In the genomic region with DNA sequence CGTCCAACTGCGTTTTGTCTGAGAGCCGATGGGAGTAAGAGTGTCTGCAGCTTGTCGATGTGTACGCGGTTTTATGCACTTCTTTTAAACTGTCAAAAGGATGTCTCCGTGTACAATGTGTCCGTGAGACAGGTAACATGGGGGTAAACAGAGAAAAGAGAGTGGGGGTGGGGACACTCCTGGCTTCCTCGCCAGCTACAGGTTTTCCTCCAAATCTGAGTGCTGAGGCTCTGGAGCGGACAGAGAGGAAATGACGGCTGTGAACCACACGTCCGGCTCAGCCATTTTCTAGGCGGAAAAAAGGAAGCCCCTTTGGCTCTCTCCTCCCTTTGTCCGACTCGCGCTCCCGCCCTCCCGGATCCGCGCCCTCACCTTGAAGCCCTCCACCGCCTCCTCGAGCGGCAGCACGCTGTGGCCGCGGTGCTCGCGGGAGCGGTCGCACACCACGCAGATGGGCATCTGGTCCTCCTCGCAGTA, we compare ENCODE assay signal across 8 cellular contexts. TPM values are rescaled to one million over a fixed set of nuclear protein-coding genes. Genes with fewer than 3 reads are reported as not detected.
DNase-seq lines count a peak whose midpoint lies in the region; ATAC-seq and TF ChIP-seq lines count a peak whose summit lies in the region.

No MANE protein-coding gene starts in this region.

- H3K27ac ChIP-seq in BLaER1 (peak overlapping the region; percentile 99), OCI-LY3 (ENCODE audit: low read length) (peak overlapping the region; percentile 76), cardiac muscle cell (peak overlapping the region; percentile 86), parathyroid adenoma (peak overlapping the region; percentile 96)

- no peaks in the 10 kb centered on the region for H3K9me3 Mint-ChIP-seq in activated naive CD4-positive, alpha-beta T cell treated with anti-CD3 and anti-CD28 coated beads, Interleukin-2, amount 50 U/mL, for 24 hours

- no peak for TF ChIP-seq CTCF in OCI-LY3 (IDR thresholded peaks at IDR 0.05; ENCODE audit: low read depth, low read length)
- TF ChIP-seq CTCF in cardiac muscle cell (IDR thresholded peaks at IDR 0.05; ENCODE audit: low read depth, low read length): no peak
- no peak for TF ChIP-seq CTCF in parathyroid adenoma (IDR thresholded peaks at IDR 0.05)

- ATAC-seq in GM19025 (IDR thresholded peaks at IDR 0.05; ENCODE audit: low read depth, unreplicated experiment) (peak; percentile 18), HG03108 (IDR thresholded peaks at IDR 0.05; ENCODE audit: unreplicated experiment) (peak; percentile 27), HG03280 (IDR thresholded peaks at IDR 0.05; ENCODE audit: unreplicated experiment) (no peak)

- H3K4me1 Mint-ChIP-seq in activated naive CD4-positive, alpha-beta T cell treated with anti-CD3 and anti-CD28 coated beads, Interleukin-2, amount 50 U/mL, for 24 hours: peaks cover 46% of the 10 kb centered on the region

- H2AFZ ChIP-seq in OCI-LY3 (ENCODE audit: low read depth, low read length) (no peak overlapping the region), parathyroid adenoma (peak overlapping the region; percentile 99)

- H4K20me1 ChIP-seq in BLaER1 (peaks cover 45% of the 10 kb centered on the region), OCI-LY3 (ENCODE audit: insufficient read depth, low read length) (peaks cover 12% of the 10 kb centered on the region)

- H3K27me3 ChIP-seq in BLaER1 (no peaks in the 10 kb centered on the region), OCI-LY3 (ENCODE audit: low read depth, low read length) (no peaks in the 10 kb centered on the region), cardiac muscle cell (no peaks in the 10 kb centered on the region), parathyroid adenoma (ENCODE audit: control insufficient read depth, insufficient read depth, low read length) (no peaks in the 10 kb centered on the region)

- peak overlapping the region; percentile 80 for H3K4me2 ChIP-seq in BLaER1
- peak overlapping the region; percentile 84 for H3K4me2 ChIP-seq in OCI-LY3 (ENCODE audit: low read length)
- peak overlapping the region; percentile 89 for H3K4me2 ChIP-seq in parathyroid adenoma (ENCODE audit: low read length)

- peak overlapping the region; percentile 87 for H3K27ac Mint-ChIP-seq in activated naive CD4-positive, alpha-beta T cell treated with anti-CD3 and anti-CD28 coated beads, Interleukin-2, amount 50 U/mL, for 24 hours

- H3K4me1 ChIP-seq in BLaER1: peaks cover 45% of the 10 kb centered on the region
- H3K4me1 ChIP-seq in OCI-LY3 (ENCODE audit: low read length): peaks cover 24% of the 10 kb centered on the region
- peaks cover 7% of the 10 kb centered on the region for H3K4me1 ChIP-seq in cardiac muscle cell (ENCODE audit: low read depth)
- H3K4me1 ChIP-seq in parathyroid adenoma: peaks cover 8% of the 10 kb centered on the region

- H3K36me3 ChIP-seq in BLaER1: peaks cover 44% of the 10 kb centered on the region
- peaks cover 31% of the 10 kb centered on the region for H3K36me3 ChIP-seq in OCI-LY3 (replicated peaks; ENCODE audit: low read depth, low read length)
- H3K36me3 ChIP-seq in cardiac muscle cell: peaks cover 34% of the 10 kb centered on the region
- H3K36me3 ChIP-seq in parathyroid adenoma (ENCODE audit: control insufficient read depth, insufficient read depth, low read length): no peaks in the 10 kb centered on the region

- H3K4me3 ChIP-seq in BLaER1 (peak overlapping the region; percentile 99), OCI-LY3 (ENCODE audit: low read length) (peak overlapping the region; percentile 96), cardiac muscle cell (peak overlapping the region; percentile 88), parathyroid adenoma (ENCODE audit: low read depth, low read length) (peak overlapping the region; percentile 94)

- H3K4me3 Mint-ChIP-seq in activated naive CD4-positive, alpha-beta T cell treated with anti-CD3 and anti-CD28 coated beads, Interleukin-2, amount 50 U/mL, for 24 hours: peak overlapping the region; percentile 96

- H3K9me3 ChIP-seq in BLaER1 (no peaks in the 10 kb centered on the region), OCI-LY3 (ENCODE audit: insufficient read depth, low read length) (no peaks in the 10 kb centered on the region), cardiac muscle cell (ENCODE audit: low read depth) (no peaks in the 10 kb centered on the region), parathyroid adenoma (ENCODE audit: control insufficient read depth, low read length) (no peaks in the 10 kb centered on the region)

- H3K9ac ChIP-seq in BLaER1 (peak overlapping the region; percentile 99), OCI-LY3 (ENCODE audit: low read length) (peak overlapping the region; percentile 99), parathyroid adenoma (peak overlapping the region; percentile 64)

- peaks cover 16% of the 10 kb centered on the region for H3K36me3 Mint-ChIP-seq in activated naive CD4-positive, alpha-beta T cell treated with anti-CD3 and anti-CD28 coated beads, Interleukin-2, amount 50 U/mL, for 24 hours

- DNase-seq in cardiac muscle cell (ENCODE audit: low read depth in 1 of 2, low spot score in 1 of 2): peak; percentile 56 to 68

- H3K79me2 ChIP-seq in OCI-LY3 (ENCODE audit: low read length) (peaks cover 47% of the 10 kb centered on the region), parathyroid adenoma (peaks cover 29% of the 10 kb centered on the region)

- no peaks in the 10 kb centered on the region for H3K27me3 Mint-ChIP-seq in activated naive CD4-positive, alpha-beta T cell treated with anti-CD3 and anti-CD28 coated beads, Interleukin-2, amount 50 U/mL, for 24 hours

RNA-seq across cellular contexts. Expression of a gene that starts 0.9 kb away (rescaled TPM):
- total RNA-seq in cardiac muscle cell: 90.0 and 105 TPM in 2 replicates
- polyA plus RNA-seq in cardiac muscle cell: 79.2 and 86.5 TPM in 2 replicates
